Comparison of ENCODE assay signal across 7 cellular contexts in the genomic region with DNA sequence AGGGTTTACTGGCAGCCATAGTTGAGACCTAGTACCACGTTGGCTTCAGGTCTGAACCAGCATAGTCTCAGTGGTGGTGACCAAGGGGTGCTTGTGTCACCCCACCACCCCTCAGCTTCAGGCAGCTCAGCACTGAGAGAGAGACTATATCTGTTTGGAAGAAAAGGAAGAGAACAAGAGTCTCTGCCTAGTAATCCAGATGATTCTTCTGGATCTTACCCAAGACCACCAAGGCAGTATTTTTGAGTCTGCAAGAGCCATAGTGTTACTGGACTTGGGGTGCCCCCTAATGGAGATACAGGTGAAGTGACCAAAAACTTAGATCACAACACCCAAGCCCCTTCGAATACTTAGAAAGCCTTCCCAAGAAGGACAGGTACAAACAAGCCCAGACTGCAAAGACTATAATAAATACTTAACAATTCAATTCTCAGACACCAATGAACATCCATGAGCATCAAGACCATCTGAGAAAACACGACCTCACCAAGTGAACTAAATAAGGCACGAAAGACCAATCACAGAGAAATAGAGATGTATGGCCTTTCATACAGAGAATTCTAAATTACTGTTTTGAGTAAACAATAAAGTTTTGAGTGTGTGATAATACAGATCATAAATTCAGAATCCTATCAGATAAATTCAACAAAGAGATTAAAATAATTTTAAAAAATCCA.
DNase-seq lines count a peak whose midpoint lies in the region; ATAC-seq and TF ChIP-seq lines count a peak whose summit lies in the region.

No MANE protein-coding gene starts in this region.

- H3K9me3 ChIP-seq in OCI-LY1 (ENCODE audit: low read length) (no peaks in the 10 kb centered on the region), aorta (ENCODE audit: control insufficient read depth, low read length) (no peaks in the 10 kb centered on the region)

- H3K9me2 ChIP-seq in OCI-LY1 (ENCODE audit: low read depth, low read length): no peaks in the 10 kb centered on the region

- intact Hi-C loops in aorta (cut with DNase I): loop anchor here in 1 of 2 donors (5.0 kb wide), 1 partner anchor 137 kb away; no protein-coding TSS in a partner anchor

- no peaks in the 10 kb centered on the region for H3K79me2 ChIP-seq in OCI-LY1 (ENCODE audit: insufficient read depth, low read length)

- H3K27ac ChIP-seq in OCI-LY1 (ENCODE audit: low read depth, low read length, poor library complexity, severe bottlenecking): no peak overlapping the region
- no peak overlapping the region for H3K27ac ChIP-seq in aorta (ENCODE audit: low read depth in 1 of 2, low read length in 2 of 2)

- no peak overlapping the region for H2AFZ ChIP-seq in OCI-LY1 (ENCODE audit: low read length)

- H3K4me1 ChIP-seq in OCI-LY1 (ENCODE audit: insufficient read depth, low read length, severe bottlenecking) (no peaks in the 10 kb centered on the region), aorta (ENCODE audit: control insufficient read depth in 1 of 2, insufficient read depth in 2 of 2, low read length in 2 of 2) (no peaks in the 10 kb centered on the region)

- peak; percentile 21 for DNase-seq in G401 (ENCODE audit: low spot score)
- DNase-seq in amniotic stem cell (lab: John Stamatoyannopoulos, UW): peak; percentile 5
- peak; percentile 38 for DNase-seq in inferior parietal cortex (ENCODE audit: extremely low spot score)
- peak; percentile 8 for DNase-seq in stimulated activated CD8-positive, alpha-beta memory T cell treated with anti-CD3 and anti-CD28 coated beads, Interleukin-15, amount 100 ng/mL, for 1 hour (ENCODE audit: low read depth)
- DNase-seq in aorta: no peak

- H3F3A ChIP-seq in OCI-LY1 (ENCODE audit: insufficient read depth, low read length): no peaks in the 10 kb centered on the region

- H3K9ac ChIP-seq in OCI-LY1 (ENCODE audit: low read length): no peak overlapping the region

- H3K4me2 ChIP-seq in OCI-LY1 (ENCODE audit: low read length): no peak overlapping the region

- no peaks in the 10 kb centered on the region for H4K20me1 ChIP-seq in OCI-LY1 (ENCODE audit: insufficient read depth, low read length)

- in situ Hi-C loops in G401 (cut with HindIII; ENCODE audit: low sequenced_read_pairs): no loop called here

- H3K4me3 ChIP-seq in OCI-LY1 (ENCODE audit: low read depth, low read length, poor library complexity, severe bottlenecking) (no peak overlapping the region), aorta (ENCODE audit: low read length in 2 of 2) (no peak overlapping the region)

- H3K27me3 ChIP-seq in OCI-LY1 (ENCODE audit: insufficient read depth, low read length) (no peaks in the 10 kb centered on the region), aorta (ENCODE audit: control insufficient read depth in 1 of 2, insufficient read depth in 2 of 2, low read length in 1 of 2) (no peaks in the 10 kb centered on the region)

- WGBS in aorta, 2 donors: 74 to 85% methylated on average over 4 of the region's 4 CpGs

- TF ChIP-seq CTCF in OCI-LY1 (IDR thresholded peaks at IDR 0.05; ENCODE audit: low read length): peak; percentile 85

- no peaks in the 10 kb centered on the region for H3K36me3 ChIP-seq in OCI-LY1 (ENCODE audit: insufficient read depth, low read length)
- H3K36me3 ChIP-seq in aorta (ENCODE audit: control insufficient read depth in 1 of 2, insufficient read depth in 2 of 2, low read length in 1 of 2): no peaks in the 10 kb centered on the region

- peak; percentile 62 for ATAC-seq in HG02610 (IDR thresholded peaks at IDR 0.05; ENCODE audit: unreplicated experiment)
- no peak for ATAC-seq in aorta (ENCODE audit: low FRiP score)

Comparison
In these comparisons a context has a peak if more than half of its experiments do, and no peak if none do; other contexts are left out.
1. DNase-seq: peak in G401 (single experiment), amniotic stem cell (single experiment), inferior parietal cortex (single experiment) and stimulated activated CD8-positive, alpha-beta memory T cell treated with anti-CD3 and anti-CD28 coated beads, Interleukin-15, amount 100 ng/mL, for 1 hour (single experiment); none in aorta (0 of 2).